10 cellular contexts compared by ENCODE assay signal in the genomic region with DNA sequence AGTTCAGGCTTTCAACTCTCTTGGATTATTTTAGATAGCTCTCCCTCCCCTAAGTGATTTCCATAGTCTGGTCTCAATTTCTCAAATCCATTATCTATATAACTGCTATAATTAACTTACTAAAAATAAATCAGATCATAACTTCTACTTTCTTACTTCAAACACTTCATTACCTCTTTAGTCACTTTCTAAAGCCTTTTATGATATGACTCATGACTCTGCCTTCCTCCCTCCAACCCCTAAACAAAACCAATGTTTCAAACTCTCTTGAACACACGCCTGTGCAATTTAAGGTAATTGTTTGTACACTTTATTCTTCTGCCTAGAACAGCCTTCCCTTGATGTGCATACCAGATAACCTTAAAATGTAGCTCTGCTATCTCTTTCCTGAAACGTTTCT.
DNase-seq lines count a peak whose midpoint lies in the region; ATAC-seq and TF ChIP-seq lines count a peak whose summit lies in the region.
"Had no signal": no experiment of that assay in that cellular context is flagged by ENCODE, and none has a peak within 500 bp of the region (broad histone marks: within the 10 kb centered on the region; RNA-seq: fewer than 3 reads in every experiment).

No MANE protein-coding gene starts in this region.

- 94% methylated on average over 2 of the region's 2 CpGs for WGBS in mammary epithelial cell (ENCODE audit: low coverage, missing lambda C conversion rate)

- H3K27ac ChIP-seq in mammary epithelial cell (ENCODE audit: insufficient read depth, low read depth, low read length) (no peak overlapping the region), WERI-Rb-1 (no peak overlapping the region)

- H3K36me3 ChIP-seq in mammary epithelial cell (ENCODE audit: insufficient read depth, low read length) (no peaks in the 10 kb centered on the region), WERI-Rb-1 (no peaks in the 10 kb centered on the region; the same call in 1 of the 2 replicates)

- no TSS peak for BruUV-seq in mammary epithelial cell (replicated peaks; lab: Mats Ljungman, UMichigan)

- no peaks in the 10 kb centered on the region for H3K9me3 ChIP-seq in mammary epithelial cell (replicated peaks; ENCODE audit: insufficient read depth, low read length)
- H3K9me3 ChIP-seq in WERI-Rb-1 (ENCODE audit: severe bottlenecking): no peaks in the 10 kb centered on the region

- no peaks in the 10 kb centered on the region for H3K27me3 ChIP-seq in mammary epithelial cell (ENCODE audit: insufficient read depth, low read length)
- no peaks in the 10 kb centered on the region for H3K27me3 ChIP-seq in WERI-Rb-1 (ENCODE audit: insufficient read depth, low read depth, severe bottlenecking)

- DNase-seq in mammary epithelial cell: peak; percentile 7
- no peak for DNase-seq in WERI-Rb-1
- DNase-seq in NCI-H187 (lab: John Stamatoyannopoulos, UW): no peak
- no peak for DNase-seq in NCI-H146 treated with DMSO at 0.1 percent for 48 hours (lab: John Stamatoyannopoulos, UW; ENCODE audit: unreplicated experiment)
- DNase-seq: DMS 273 treated with DMSO at 0.1 percent for 48 hours, Kasumi-1 had no signal

- peak; percentile 82 for ATAC-seq in GM18499 (IDR thresholded peaks at IDR 0.05; ENCODE audit: insufficient read depth, unreplicated experiment)
- ATAC-seq in GM19395 (IDR thresholded peaks at IDR 0.05; ENCODE audit: unreplicated experiment): peak; percentile 71
- peak; percentile 61 for ATAC-seq in HG03520 (IDR thresholded peaks at IDR 0.05; ENCODE audit: unreplicated experiment)
- no peak for ATAC-seq in HG03175 (IDR thresholded peaks at IDR 0.05; ENCODE audit: unreplicated experiment)

- dilution Hi-C loops in mammary epithelial cell (cut with HindIII; ENCODE audit: low sequenced_read_pairs): no loop called here

- H4K20me1 ChIP-seq in mammary epithelial cell (ENCODE audit: insufficient read depth, low read length): no peaks in the 10 kb centered on the region

- TF ChIP-seq CTCF in mammary epithelial cell (conservative IDR thresholded peaks at IDR 0.05 in 1 of 2, IDR thresholded peaks at IDR 0.05 in 1 of 2; ENCODE audit: extremely low read depth in 1 of 2, insufficient read depth in 1 of 2, low read depth in 1 of 2, low read length in 2 of 2) (no peak), WERI-Rb-1 (IDR thresholded peaks at IDR 0.05; ENCODE audit: low read depth, low read length) (no peak)

- no peaks in the 10 kb centered on the region for H3K79me2 ChIP-seq in mammary epithelial cell (ENCODE audit: insufficient read depth, low read length)

- H3K9ac ChIP-seq in mammary epithelial cell (ENCODE audit: insufficient read depth, low read length): no peak overlapping the region

- no peaks in the 10 kb centered on the region for H3K4me1 ChIP-seq in mammary epithelial cell (ENCODE audit: insufficient read depth, low read length)

- in situ Hi-C loops in mammary epithelial cell (cut with MboI; ENCODE audit: low sequenced_read_pairs in 2 of 2): no loop called here

- CTCF ChIA-PET in mammary epithelial cell (lab: Charles Lee; ENCODE audit: low non-redundant PET): no interaction called here

- no peak overlapping the region for H3K4me2 ChIP-seq in mammary epithelial cell (ENCODE audit: insufficient read depth, low read depth, low read length)

- no peak overlapping the region for H2AFZ ChIP-seq in mammary epithelial cell (ENCODE audit: low read depth, low read length)

- H3K4me3 ChIP-seq in mammary epithelial cell (replicated peaks in 1 of 3; ENCODE audit: insufficient read depth in 1 of 3, low read depth in 2 of 3, low read length in 3 of 3) (no peak overlapping the region), WERI-Rb-1 (ENCODE audit: low read depth, low read length) (no peak overlapping the region)

- intact Hi-C loops in mammary epithelial cell (cut with micrococcal nuclease): no loop called here
